In the genomic region with DNA sequence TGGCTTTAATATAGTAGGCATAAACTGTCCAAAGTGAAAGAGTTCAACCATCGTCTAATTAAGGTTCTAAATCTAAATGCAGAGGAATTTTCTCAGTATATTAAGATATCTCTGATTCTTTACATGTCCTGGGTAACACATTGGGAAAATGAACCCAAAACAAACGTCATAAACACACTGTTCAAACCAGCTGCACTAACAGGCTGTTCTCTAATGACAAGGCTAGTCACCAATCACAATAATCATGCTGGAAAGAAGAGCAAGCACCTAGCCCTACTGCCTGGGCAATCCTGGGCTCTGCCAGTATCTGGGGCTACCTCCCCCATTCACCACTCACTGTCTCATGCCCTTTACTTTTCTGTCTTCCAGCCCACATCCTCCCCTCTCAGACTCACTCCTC, we compare ENCODE assay signal across 29 cellular contexts.
"Had no signal": no experiment of that assay in that cellular context is flagged by ENCODE, and none has a peak within 500 bp of the region (broad histone marks: within the 10 kb centered on the region; RNA-seq: fewer than 3 reads in every experiment).

No MANE protein-coding gene starts in this region.

- H3K4me1 Mint-ChIP-seq: nephron progenitor cell; neural crest cell; stimulated activated effector memory CD8-positive, alpha-beta T cell treated with anti-CD3 and anti-CD28 coated beads, Interleukin-12 subunit alpha, Interleukin-12 subunit beta, amount 100 ng/mL, for 72 hours; stimulated activated naive B cell treated with anti-CD40 and anti-IgM and Interleukin-4, amounts not matched to agents 10 μg/mL and 1 μg/mL and 100 μg/mL, for 72 hours had no signal

- ATAC-seq: naive thymus-derived CD8-positive, alpha-beta T cell; natural killer cell treated with Interleukin-12 subunit alpha and Interleukin-12 subunit beta and Interleukin-15 and Interleukin-18, amount 100 ng/mL, for 72 hours; psoas muscle; right cardiac atrium; right lobe of liver; stimulated activated effector memory CD8-positive, alpha-beta T cell treated with anti-CD3 and anti-CD28 coated beads, Interleukin-12 subunit alpha, Interleukin-12 subunit beta, amount 100 ng/mL, for 72 hours; stimulated activated naive B cell treated with anti-CD40 and anti-IgM and Interleukin-4, amounts not matched to agents 10 μg/mL and 1 μg/mL and 100 μg/mL, for 72 hours; upper lobe of right lung had no signal

- H3K79me2 ChIP-seq: parathyroid adenoma had no signal

- H3K27ac Mint-ChIP-seq: natural killer cell treated with Interleukin-12 subunit alpha and Interleukin-12 subunit beta and Interleukin-15 and Interleukin-18, amount 100 ng/mL, for 72 hours; nephron progenitor cell; progenitor cell of endocrine pancreas; stimulated activated effector memory CD8-positive, alpha-beta T cell treated with anti-CD3 and anti-CD28 coated beads, Interleukin-12 subunit alpha, Interleukin-12 subunit beta, amount 100 ng/mL, for 72 hours; stimulated activated naive B cell treated with anti-CD40 and anti-IgM and Interleukin-4, amounts not matched to agents 10 μg/mL and 1 μg/mL and 100 μg/mL, for 72 hours; stimulated activated naive CD8-positive, alpha-beta T cell treated with anti-CD3 and anti-CD28 coated beads, Interleukin-15, Interleukin-2, amounts not matched to agents 100 ng/mL and 50 ng/mL, for 24 hours; type B pancreatic cell had no signal

- FAIRE-seq: small intestine had no signal

- H3K36me3 ChIP-seq: neutrophil, right lobe of liver, sigmoid colon, stomach, thoracic aorta, thyroid gland, tibial nerve, upper lobe of right lung, uterus had no signal

- H3K4me1 ChIP-seq: parathyroid adenoma, psoas muscle, right lobe of liver, stomach, thyroid gland, tibial nerve, upper lobe of right lung, uterus had no signal

- H3K9me3 Mint-ChIP-seq: naive thymus-derived CD8-positive, alpha-beta T cell; natural killer cell treated with Interleukin-12 subunit alpha and Interleukin-12 subunit beta and Interleukin-15 and Interleukin-18, amount 100 ng/mL, for 72 hours; neural crest cell; stimulated activated effector memory CD8-positive, alpha-beta T cell treated with anti-CD3 and anti-CD28 coated beads, Interleukin-12 subunit alpha, Interleukin-12 subunit beta, amount 100 ng/mL, for 72 hours; stimulated activated naive B cell treated with anti-CD40 and anti-IgM and Interleukin-4, amounts not matched to agents 10 μg/mL and 1 μg/mL and 100 μg/mL, for 72 hours; stimulated activated naive CD8-positive, alpha-beta T cell treated with anti-CD3 and anti-CD28 coated beads, Interleukin-15, Interleukin-2, amounts not matched to agents 100 ng/mL and 50 ng/mL, for 24 hours; type B pancreatic cell had no signal

- H3K4me3 Mint-ChIP-seq: naive thymus-derived CD8-positive, alpha-beta T cell; natural killer cell treated with Interleukin-12 subunit alpha and Interleukin-12 subunit beta and Interleukin-15 and Interleukin-18, amount 100 ng/mL, for 72 hours; nephron progenitor cell; neural crest cell; stimulated activated effector memory CD8-positive, alpha-beta T cell treated with anti-CD3 and anti-CD28 coated beads, Interleukin-12 subunit alpha, Interleukin-12 subunit beta, amount 100 ng/mL, for 72 hours; stimulated activated naive B cell treated with anti-CD40 and anti-IgM and Interleukin-4, amounts not matched to agents 10 μg/mL and 1 μg/mL and 100 μg/mL, for 72 hours; stimulated activated naive CD8-positive, alpha-beta T cell treated with anti-CD3 and anti-CD28 coated beads, Interleukin-15, Interleukin-2, amounts not matched to agents 100 ng/mL and 50 ng/mL, for 24 hours; type B pancreatic cell had no signal

- H2AFZ ChIP-seq: parathyroid adenoma had no signal

- DNase-seq: naive thymus-derived CD8-positive, alpha-beta T cell; nephron progenitor cell; nucleus accumbens; posterior cingulate gyrus; psoas muscle; right cardiac atrium; right lobe of liver; sigmoid colon; stimulated activated CD4-positive, alpha-beta T cell treated with anti-CD3 and anti-CD28 coated beads, Interleukin-15, amount 100 ng/mL, for 24 hours; stimulated activated CD4-positive, alpha-beta T cell treated with anti-CD3 and anti-CD28 coated beads, Interleukin-2, amount 100 ng/mL, for 24 hours; stimulated activated CD4-positive, alpha-beta T cell treated with anti-CD3 and anti-CD28 coated beads, Interleukin-2, amount 100 ng/mL, for 48 hours; stimulated activated CD4-positive, alpha-beta T cell treated with anti-CD3 and anti-CD28 coated beads, Interleukin-4, amount 100 ng/mL, for 24 hours; stimulated activated naive B cell treated with anti-CD40 and anti-IgM and Interleukin-4, amounts not matched to agents 10 μg/mL and 1 μg/mL and 100 μg/mL, for 72 hours; stimulated activated naive CD4-positive, alpha-beta T cell treated with Interleukin-2 at 50 U/mL for 16 hours; stomach; thyroid gland; upper lobe of right lung; uterus had no signal

- H3K9ac ChIP-seq: parathyroid adenoma had no signal

- H3K4me3 ChIP-seq: psoas muscle, right lobe of liver, sigmoid colon, stomach, thoracic aorta, thyroid gland, tibial nerve, upper lobe of right lung, uterus had no signal

- H3K9me3 ChIP-seq: neutrophil, psoas muscle, right lobe of liver, sigmoid colon, stomach, thoracic aorta, thyroid gland, tibial nerve, upper lobe of right lung, uterus had no signal

- H3K27ac ChIP-seq: neutrophil, parathyroid adenoma, psoas muscle, right lobe of liver, sigmoid colon, stomach, thoracic aorta, thyroid gland, tibial nerve, upper lobe of right lung, uterus had no signal

- H3K36me3 Mint-ChIP-seq: natural killer cell treated with Interleukin-12 subunit alpha and Interleukin-12 subunit beta and Interleukin-15 and Interleukin-18, amount 100 ng/mL, for 72 hours; stimulated activated effector memory CD8-positive, alpha-beta T cell treated with anti-CD3 and anti-CD28 coated beads, Interleukin-12 subunit alpha, Interleukin-12 subunit beta, amount 100 ng/mL, for 72 hours; stimulated activated naive B cell treated with anti-CD40 and anti-IgM and Interleukin-4, amounts not matched to agents 10 μg/mL and 1 μg/mL and 100 μg/mL, for 72 hours; type B pancreatic cell had no signal

- H3K27me3 Mint-ChIP-seq: naive thymus-derived CD8-positive, alpha-beta T cell; progenitor cell of endocrine pancreas; stimulated activated naive CD8-positive, alpha-beta T cell treated with anti-CD3 and anti-CD28 coated beads, Interleukin-15, Interleukin-2, amounts not matched to agents 100 ng/mL and 50 ng/mL, for 24 hours; type B pancreatic cell had no signal

- H3K27me3 ChIP-seq: neutrophil, sigmoid colon, stomach, thyroid gland, upper lobe of right lung, uterus had no signal
